In the genomic region with DNA sequence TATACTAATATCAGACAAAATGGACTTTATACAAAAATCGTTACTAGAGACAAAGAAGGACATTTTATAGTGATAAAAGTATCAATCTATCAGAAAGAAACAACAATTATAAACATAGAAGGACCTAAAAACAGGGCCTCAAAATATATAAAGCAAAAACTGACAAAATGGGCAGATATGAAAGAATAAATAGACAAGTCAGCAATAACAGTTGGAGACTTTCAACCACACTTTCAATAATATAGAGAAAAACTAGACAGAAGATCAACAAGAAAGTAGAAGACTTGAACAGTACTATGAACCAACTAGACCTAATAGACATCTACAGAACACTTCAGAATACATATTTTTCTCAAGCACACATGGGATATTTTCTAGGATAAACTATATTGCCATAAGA, we compare ENCODE assay signal across 9 cellular contexts.
"Had no signal": no experiment of that assay in that cellular context is flagged by ENCODE, and none has a peak within 500 bp of the region (broad histone marks: within the 10 kb centered on the region; RNA-seq: fewer than 3 reads in every experiment).

No MANE protein-coding gene starts in this region.

- H3K9me3 ChIP-seq: HAP-1 had no signal

- H3K4me3 ChIP-seq: GM23248, HAP-1 had no signal

- H3K27ac ChIP-seq: GM23248, HL-60 had no signal

- H3K36me3 ChIP-seq: HAP-1 had no signal

- H2AFZ ChIP-seq: GM23248 had no signal

- H3K27ac Mint-ChIP-seq: HFFc6 had no signal

- H3K27me3 Mint-ChIP-seq: IgD-negative memory B cell had no signal

- H3K36me3 Mint-ChIP-seq: IgD-negative memory B cell had no signal

- DNase-seq: GM23248, GOT3, H7, HFFc6, KG1 had no signal

- H3K9ac ChIP-seq: GM23248 had no signal

- H3K4me3 Mint-ChIP-seq: HFFc6, IgD-negative memory B cell had no signal

- H3K9me3 Mint-ChIP-seq: HFFc6 had no signal

- ATAC-seq: HCT116 had no signal

- H3K4me1 ChIP-seq: HAP-1 had no signal
